17 cellular contexts compared by ENCODE assay signal in the genomic region with DNA sequence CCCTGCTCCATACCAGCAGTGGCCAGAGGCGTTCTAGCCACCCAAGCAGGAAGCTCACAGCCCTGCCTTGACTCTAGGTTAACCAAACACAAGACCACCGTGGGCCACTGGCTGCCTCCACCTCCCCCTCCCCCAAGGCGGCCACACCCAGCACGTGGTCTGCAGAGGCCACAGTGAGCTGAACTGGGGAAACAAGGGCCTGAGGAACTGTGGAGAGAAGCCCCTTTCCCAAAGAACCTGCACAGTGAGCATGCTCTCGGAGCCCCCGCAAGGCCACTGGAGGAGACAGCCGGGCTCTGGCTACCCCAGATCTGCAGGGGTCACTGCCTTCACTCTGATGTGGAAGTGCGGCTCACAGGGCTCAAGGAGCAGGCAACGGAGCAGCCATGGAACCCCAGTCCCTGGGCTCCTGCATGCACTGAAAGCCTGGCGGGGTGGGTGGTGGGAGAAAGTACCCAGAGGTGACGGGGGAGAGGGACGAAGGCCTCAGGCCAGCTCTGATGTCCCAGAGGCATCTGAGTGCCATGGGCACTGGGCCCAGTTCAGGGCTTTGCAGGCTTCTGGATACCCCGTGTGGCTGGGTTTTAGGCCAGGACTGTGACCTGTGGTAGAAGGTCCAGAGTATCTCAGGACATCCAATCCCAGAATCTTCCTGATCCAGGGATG.
"Had no signal": no experiment of that assay in that cellular context is flagged by ENCODE, and none has a peak within 500 bp of the region (broad histone marks: within the 10 kb centered on the region; RNA-seq: fewer than 3 reads in every experiment).

No MANE protein-coding gene starts in this region.

- FAIRE-seq: endothelial cell of umbilical vein, islet of Langerhans had no signal

- ATAC-seq: activated T-helper 17 cell treated with anti-CD3 and anti-CD28 coated beads, Interleukin-2, amount 50 U/mL, for 72 hours; left ventricle myocardium superior; stimulated activated naive CD8-positive, alpha-beta T cell treated with anti-CD3 and anti-CD28 coated beads, Interleukin-15, Interleukin-2, amounts not matched to agents 100 U/mL and 50 U/mL, for 24 hours had no signal

- H3K4me3 ChIP-seq: prostate gland, sigmoid colon, SJSA1, testis, vagina had no signal

- H3K36me3 ChIP-seq: brain microvascular endothelial cell, prostate gland, SJSA1, vagina had no signal

- DNase-seq: activated CD4-positive, alpha-beta memory T cell treated with anti-CD3 and anti-CD28 coated beads, Interleukin-2, amount 10 ng/mL, durations not matched to agents 7 days and 5 days; activated naive CD8-positive, alpha-beta T cell treated with anti-CD3 and anti-CD28 coated beads for 36 hours; activated T-cell treated with anti-CD3 and anti-CD28 coated beads for 4 hours; brain microvascular endothelial cell; foreskin melanocyte; left ventricle myocardium superior; naive B cell; stimulated activated CD4-positive, alpha-beta T cell treated with anti-CD3 and anti-CD28 coated beads, Interleukin-2, amount 100 ng/mL, for 48 hours; stimulated activated naive CD8-positive, alpha-beta T cell treated with anti-CD3 and anti-CD28 coated beads, Interleukin-15, Interleukin-2, amounts not matched to agents 100 U/mL and 50 U/mL, for 24 hours had no signal

- H3K27ac ChIP-seq: brain microvascular endothelial cell, prostate gland, sigmoid colon, SJSA1, testis, vagina had no signal

- H3K4me1 ChIP-seq: prostate gland, sigmoid colon, SJSA1, testis, vagina had no signal

- H3K9me3 ChIP-seq: prostate gland, sigmoid colon, testis, vagina had no signal

- H3K27me3 ChIP-seq: brain microvascular endothelial cell, sigmoid colon, SJSA1, testis, vagina had no signal
